Comparison of ENCODE assay signal across 1 cellular context in the genomic region with DNA sequence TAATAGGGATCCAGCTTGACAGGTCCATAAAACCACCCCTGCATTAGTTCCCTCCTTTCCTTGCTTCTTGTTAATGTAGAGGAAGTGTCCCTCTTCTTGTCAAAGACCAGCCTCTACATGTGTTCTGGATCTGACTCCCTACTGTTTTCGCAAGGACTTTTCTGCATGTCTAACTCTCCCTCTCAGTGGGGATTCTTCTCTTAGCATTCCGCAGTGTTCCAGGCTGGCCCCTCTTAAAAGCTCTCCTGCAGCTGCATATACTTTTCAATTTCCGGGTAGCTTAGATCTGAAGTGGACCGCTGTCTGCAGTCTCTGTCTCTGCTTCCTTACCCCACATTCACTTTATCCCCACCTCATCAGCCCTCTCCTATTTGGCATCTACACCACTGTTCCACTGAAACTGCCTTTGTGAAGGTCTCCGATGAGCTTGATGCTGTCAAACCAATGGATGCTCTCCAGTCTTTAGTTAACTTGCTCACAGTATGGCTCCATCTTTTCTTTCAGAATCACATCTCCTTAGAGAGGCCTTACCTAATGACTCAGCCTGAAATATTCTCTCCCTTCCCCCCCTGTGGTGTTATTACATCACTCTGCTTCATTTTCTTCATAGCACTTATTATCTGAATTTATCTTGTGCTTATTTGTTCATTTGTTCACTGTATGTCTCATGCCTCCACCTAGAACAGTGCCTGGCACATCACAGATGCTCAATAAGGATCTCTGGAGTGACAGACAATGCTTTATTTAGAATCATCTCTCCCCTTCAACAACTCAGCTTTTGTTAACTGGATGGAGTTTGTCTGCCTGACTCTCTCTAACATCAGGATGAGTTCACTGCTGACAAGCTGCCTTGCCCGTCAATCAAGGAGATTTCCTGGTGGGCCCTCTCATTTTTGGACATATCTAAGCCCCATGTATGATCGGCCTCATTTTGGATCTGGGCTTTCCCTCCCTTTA.
TF ChIP-seq lines count a peak whose summit lies in the region.

No MANE protein-coding gene starts in this region.

TF ChIP-seq in WTC11, 78 proteins besides CTCF, POLR2A, EP300 and RAD21 (continued from another document):
- no peak for TF ChIP-seq ZNF532 (CRISPR knock-in tag; IDR thresholded peaks at IDR 0.05; ENCODE audit: borderline replicate concordance)
